Comparison of ENCODE assay signal across 8 cellular contexts in genomic region chr3:41961750-41962679, GRCh38. TPM values are rescaled to one million over a fixed set of nuclear protein-coding genes. Genes with fewer than 3 reads are reported as not detected.
DNase-seq lines count a peak whose midpoint lies in the region; TF ChIP-seq lines count a peak whose summit lies in the region.

ULK4 (minus strand) TSS chr3:41962103; CDS start chr3:41954759, 7,344 bp downstream.

- H3K9me3 Mint-ChIP-seq in HFFc6: no peaks in the 10 kb centered on the region

- H3K9me3 ChIP-seq in SK-N-MC (ENCODE audit: low read depth, low read length) (no peaks in the 10 kb centered on the region), suprapubic skin (no peaks in the 10 kb centered on the region)

- no peaks in the 10 kb centered on the region for H3K36me3 Mint-ChIP-seq in HFFc6 (ENCODE audit: low read depth)

- H3K4me3 Mint-ChIP-seq in HFFc6: peak within 1 kb of the TSS; percentile 97

- peak; percentile 56 for TF ChIP-seq POLR2A in NB4 (IDR thresholded peaks at IDR 0.05; ENCODE audit: extremely low read depth, insufficient read length)
- TF ChIP-seq POLR2A in suprapubic skin (IDR thresholded peaks at IDR 0.05): peak in 1 of 2 donors; percentile 42

- whole genome bisulfite sequencing in suprapubic skin: 2% methylated on average over 35 of the region's 58 CpGs

- peaks cover 2% of the 10 kb centered on the region; the same call in 1 of the 2 replicates for H3K27me3 Mint-ChIP-seq in HFFc6 (ENCODE audit: insufficient read depth)

- DNase-seq in GM04503 (ENCODE audit: low read depth): peak; percentile 99
- DNase-seq in HFFc6: peak; percentile 100
- peak; percentile 100 for DNase-seq in NB4 (ENCODE audit: low read depth)
- DNase-seq in SK-N-MC (ENCODE audit: low read depth, low spot score): peak; percentile 89
- peak; percentile 93 for DNase-seq in activated naive CD4-positive, alpha-beta T cell treated with anti-CD3 and anti-CD28 coated beads, Interleukin-2, amount 50 U/mL, for 16 hours
- peak; percentile 99 for DNase-seq in globus pallidus (ENCODE audit: low spot score)
- peak; percentile 62 to 100 (median 97) for DNase-seq in nucleus accumbens (lab: John Stamatoyannopoulos, UW)
- DNase-seq in suprapubic skin (ENCODE audit: low spot score in 2 of 2): peak; percentile 97 to 98

- H3K27ac Mint-ChIP-seq in HFFc6: peak within 1 kb of the TSS; percentile 99

- TF ChIP-seq EP300 in suprapubic skin (IDR thresholded peaks at IDR 0.05): no peak

- peak within 1 kb of the TSS; percentile 41 for H3K9ac ChIP-seq in SK-N-MC (ENCODE audit: insufficient read length)

- H3K4me1 Mint-ChIP-seq in HFFc6 (ENCODE audit: low read depth): peaks cover 13% of the 10 kb centered on the region

- H3K4me3 ChIP-seq in NB4 (ENCODE audit: low read depth, low read length): peak within 1 kb of the TSS; percentile 83
- H3K4me3 ChIP-seq in SK-N-MC: peak within 1 kb of the TSS; percentile 84
- peak within 1 kb of the TSS; percentile 98 for H3K4me3 ChIP-seq in suprapubic skin

- H3K4me1 ChIP-seq in suprapubic skin: peaks cover 13% of the 10 kb centered on the region

- TF ChIP-seq CTCF in HFFc6 (IDR thresholded peaks at IDR 0.05): no peak
- TF ChIP-seq CTCF in NB4 (IDR thresholded peaks at IDR 0.05; ENCODE audit: low read depth, low read length): no peak
- TF ChIP-seq CTCF in suprapubic skin (IDR thresholded peaks at IDR 0.05): no peak

- no peaks in the 10 kb centered on the region for H3K27me3 ChIP-seq in suprapubic skin

- H3K27ac ChIP-seq in SK-N-MC (no peak within 1 kb of the TSS), suprapubic skin (peak within 1 kb of the TSS; percentile 86)

- H3K36me3 ChIP-seq in SK-N-MC (ENCODE audit: insufficient read depth, low read length) (no peaks in the 10 kb centered on the region), suprapubic skin (no peaks in the 10 kb centered on the region)

RNA-seq across cellular contexts. Expression of gene ULK4, which starts in this region (rescaled TPM):
- total RNA-seq in HFFc6 (2021; fragmentation: NEBNext Ultra II Directional; extraction: Animal tissue kit (Norgen Biotek cat#: 25700)): 1 to 10 TPM; 6.0 to 8.6 (median 6.7) TPM
- total RNA-seq in suprapubic skin: 10 to 100 TPM; 11.7 to 21.7 (median 16.6) TPM
